ENCODE assay signal across 29 cellular contexts in genomic region chr7:6149996-6150395, GRCh38.
"Had no signal": no experiment of that assay in that cellular context is flagged by ENCODE, and none has a peak within 500 bp of the region (broad histone marks: within the 10 kb centered on the region; RNA-seq: fewer than 3 reads in every experiment).

No MANE protein-coding gene starts in this region.

- H3K9me3 ChIP-seq: ascending aorta, MG63 had no signal

- H3K4me1 Mint-ChIP-seq: activated CD4-positive, alpha-beta memory T cell treated with anti-CD3 and anti-CD28 coated beads, Interleukin-2, amount 10 ng/mL, durations not matched to agents 7 days and 5 days; activated naive CD4-positive, alpha-beta T cell treated with anti-CD3 and anti-CD28 coated beads, Interleukin-2, amount 10 ng/mL, durations not matched to agents 7 days and 5 days; central memory CD8-positive, alpha-beta T cell had no signal

- H3K27ac Mint-ChIP-seq: activated CD4-positive, alpha-beta memory T cell treated with anti-CD3 and anti-CD28 coated beads, Interleukin-2, amount 10 ng/mL, durations not matched to agents 7 days and 5 days; activated naive CD4-positive, alpha-beta T cell treated with anti-CD3 and anti-CD28 coated beads, Interleukin-2, amount 10 ng/mL, durations not matched to agents 7 days and 5 days; activated naive CD8-positive, alpha-beta T cell had no signal

- DNase-seq: activated CD4-positive, alpha-beta memory T cell treated with anti-CD3 and anti-CD28 coated beads, Interleukin-2, amount 10 ng/mL, durations not matched to agents 7 days and 5 days; activated CD4-positive, alpha-beta T cell treated with anti-CD3 and anti-CD28 coated beads for 1 hour; activated CD4-positive, alpha-beta T cell treated with anti-CD3 and anti-CD28 coated beads for 48 hours; activated CD4-positive, CD25-positive, alpha-beta regulatory T cell; activated effector memory CD4-positive, alpha-beta T cell treated with Interleukin-2 at 50 U/mL for 16 hours; activated naive CD4-positive, alpha-beta T cell treated with anti-CD3 and anti-CD28 coated beads, Interleukin-2, amount 10 ng/mL, durations not matched to agents 7 days and 5 days; activated T-cell treated with anti-CD3 and anti-CD28 coated beads, Interleukin-2, amount 50 U/mL, for 4 hours; amygdala; Kasumi-1; KBM-7; MG63; NCI-H1048; NCI-H1105 treated with DMSO at 0.1 percent for 48 hours; NCI-H1436; NCI-H1694; NCI-H2029; NCI-H345; NCI-H524 treated with DMSO at 0.1 percent for 48 hours; PC-9; Right ventricle myocardium superior; SW 1271; T-helper 1 cell; T-helper 2 cell; T-helper 9 cell; WERI-Rb-1 had no signal

- H3K9me3 Mint-ChIP-seq: activated CD4-positive, alpha-beta memory T cell treated with anti-CD3 and anti-CD28 coated beads, Interleukin-2, amount 10 ng/mL, durations not matched to agents 7 days and 5 days; activated naive CD4-positive, alpha-beta T cell treated with anti-CD3 and anti-CD28 coated beads, Interleukin-2, amount 10 ng/mL, durations not matched to agents 7 days and 5 days; activated T-cell treated with anti-CD3 and anti-CD28 coated beads, Interleukin-2, amount 50 U/mL, for 4 hours; central memory CD8-positive, alpha-beta T cell had no signal

- H3K4me3 ChIP-seq: ascending aorta, cardiac muscle cell, MG63, PC-9 had no signal

- H3K27me3 Mint-ChIP-seq: activated CD4-positive, alpha-beta memory T cell treated with anti-CD3 and anti-CD28 coated beads, Interleukin-2, amount 10 ng/mL, durations not matched to agents 7 days and 5 days; activated naive CD4-positive, alpha-beta T cell treated with anti-CD3 and anti-CD28 coated beads, Interleukin-2, amount 10 ng/mL, durations not matched to agents 7 days and 5 days; activated naive CD8-positive, alpha-beta T cell; central memory CD8-positive, alpha-beta T cell had no signal

- H3K4me1 ChIP-seq: ascending aorta had no signal

- H3K27ac ChIP-seq: ascending aorta, cardiac muscle cell, PC-9, WERI-Rb-1 had no signal

- H3K4me3 Mint-ChIP-seq: activated CD4-positive, alpha-beta memory T cell treated with anti-CD3 and anti-CD28 coated beads, Interleukin-2, amount 10 ng/mL, durations not matched to agents 7 days and 5 days; activated naive CD4-positive, alpha-beta T cell treated with anti-CD3 and anti-CD28 coated beads, Interleukin-2, amount 10 ng/mL, durations not matched to agents 7 days and 5 days; activated naive CD8-positive, alpha-beta T cell; activated T-cell treated with anti-CD3 and anti-CD28 coated beads, Interleukin-2, amount 50 U/mL, for 4 hours; central memory CD8-positive, alpha-beta T cell had no signal

- ATAC-seq: activated T-cell treated with anti-CD3 and anti-CD28 coated beads, Interleukin-2, amount 50 U/mL, for 4 hours had no signal
